Comparison of ENCODE assay signal across 33 cellular contexts in the genomic region with DNA sequence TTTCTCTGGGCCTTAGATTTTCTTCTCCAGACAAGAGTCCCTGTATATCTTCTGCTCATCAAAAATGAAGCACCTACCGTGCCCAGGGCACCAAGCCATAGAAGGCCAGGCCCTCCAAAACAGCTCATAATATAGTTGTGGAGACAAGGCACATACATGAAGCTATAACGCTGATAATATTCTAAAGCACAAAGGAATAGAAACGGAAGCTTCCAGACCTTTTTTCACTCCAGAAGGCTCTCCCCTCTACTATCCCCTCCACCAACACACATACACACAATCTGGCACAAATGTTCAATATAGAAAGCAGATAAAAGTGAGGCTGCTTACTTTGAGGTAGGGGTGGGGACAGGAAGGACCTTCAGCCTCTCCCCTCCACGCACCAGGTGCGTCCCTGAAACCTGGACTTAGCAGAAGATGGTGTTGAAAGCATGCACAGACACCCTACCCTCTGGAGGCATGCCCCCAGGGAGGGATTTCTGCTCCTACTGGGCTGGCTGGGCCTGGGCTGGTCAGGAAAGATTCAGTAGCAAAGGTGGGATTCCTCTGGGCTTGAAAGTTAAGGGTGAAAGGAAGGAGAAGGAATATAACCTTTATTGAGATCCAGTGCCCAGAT. TPM values are rescaled to one million over a fixed set of nuclear protein-coding genes. Genes with fewer than 3 reads are reported as not detected.
A peak's percentile ranks its signal among the peaks of the same experiment; 100 is the strongest.
DNase-seq lines count a peak whose midpoint lies in the region; ATAC-seq, FAIRE-seq and TF ChIP-seq lines count a peak whose summit lies in the region.
"Had no signal": no experiment of that assay in that cellular context is flagged by ENCODE, and none has a peak within 500 bp of the region (broad histone marks: within the 10 kb centered on the region; RNA-seq: fewer than 3 reads in every experiment).

No MANE protein-coding gene starts in this region.

- no peak for TF ChIP-seq CTCF in adrenal gland (IDR thresholded peaks at IDR 0.05)
- TF ChIP-seq CTCF in mucosa of descending colon (IDR thresholded peaks at IDR 0.05) = no peak

- H3K4me1 ChIP-seq in adrenal gland (replicated peaks in 1 of 2) (peaks cover 34 to 38% of the 10 kb centered on the region in 2 donors), mucosa of descending colon (ENCODE audit: low read depth) (peaks cover 46% of the 10 kb centered on the region), small intestine (ENCODE audit: control insufficient read depth in 2 of 2, insufficient read depth in 1 of 2, low read depth in 1 of 2, low read length in 1 of 2) (peaks cover 3 to 25% of the 10 kb centered on the region in 2 donors)
- H3K4me1 ChIP-seq: ascending aorta, BE2C, SJCRH30 had no signal

- peak overlapping the region in 4 of 5 donors; percentile 13 to 85 (median 71) for H3K27ac ChIP-seq in adrenal gland
- H3K27ac ChIP-seq in small intestine (ENCODE audit: low read depth in 1 of 2, low read length in 1 of 2) = peak overlapping the region; percentile 86 to 92
- H3K27ac ChIP-seq: ascending aorta, KMS-11, SJCRH30 had no signal

- H3K9me3 ChIP-seq in adrenal gland (replicated peaks in 1 of 3) (no peaks in the 10 kb centered on the region), mucosa of descending colon (no peaks in the 10 kb centered on the region), small intestine (ENCODE audit: control insufficient read depth, low read depth) (no peaks in the 10 kb centered on the region)
- H3K9me3 ChIP-seq: ascending aorta, BE2C, SJCRH30 had no signal

- DNase-seq in ELF-1 (ENCODE audit: low read depth, low spot score) (peak; percentile 67), adrenal gland (no peak), mucosa of descending colon (no peak), small intestine (peak; percentile 58), DMS53 (lab: John Stamatoyannopoulos, UW) (no peak), NK-92 (lab: John Stamatoyannopoulos, UW; ENCODE audit: unreplicated experiment) (no peak)
- DNase-seq: ACHN; activated CD4-positive, alpha-beta T cell treated with anti-CD3 and anti-CD28 coated beads, Interleukin-2, amount 50 U/mL, for 1 hour; activated CD4-positive, CD25-positive, alpha-beta regulatory T cell; activated gamma-delta T cell; activated naive CD8-positive, alpha-beta T cell treated with anti-CD3 and anti-CD28 coated beads, Interleukin-2, amount 10 ng/mL, durations not matched to agents 7 days and 5 days; activated T-cell treated with anti-CD3 and anti-CD28 coated beads, Interleukin-2, amount 50 U/mL, for 1 hour; BE2C; CD8-positive, alpha-beta T cell; effector CD8-positive, alpha-beta T cell; hypothalamus; left cardiac atrium; NCI-H1436; NCI-H2081; NCI-H345; NCI-H69; nucleus accumbens; SJCRH30; stimulated activated CD4-positive, alpha-beta T cell treated with anti-CD3 and anti-CD28 coated beads, Interleukin-15, amount 100 ng/mL, for 24 hours; stimulated activated CD4-positive, alpha-beta T cell treated with anti-CD3 and anti-CD28 coated beads, Interleukin-4, amount 100 ng/mL, for 4 hours; T-cell had no signal

- ATAC-seq in mucosa of descending colon (peak; percentile 17), GM21576 (IDR thresholded peaks at IDR 0.05; ENCODE audit: unreplicated experiment) (no peak)
- ATAC-seq: CD8-positive, alpha-beta T cell; left cardiac atrium; T-cell had no signal

- 60 to 69% (median 61%) methylated on average over 5 of the region's 5 CpGs for WGBS in adrenal gland, 4 donors
- WGBS in small intestine, 3 donors = 15 to 51% (median 27%) methylated on average over 5 of the region's 5 CpGs

- TF ChIP-seq POLR2A in adrenal gland (IDR thresholded peaks at IDR 0.05) = no peak

- H3K27me3 ChIP-seq in adrenal gland = no peaks in the 10 kb centered on the region
- H3K27me3 ChIP-seq in small intestine (ENCODE audit: control insufficient read depth in 2 of 2, insufficient read depth in 2 of 2, low read length in 2 of 2) = no peaks in the 10 kb centered on the region
- H3K27me3 ChIP-seq: ascending aorta had no signal

- intact Hi-C loops in adrenal gland (cut with DNase I) = no loop called here
- intact Hi-C loops in mucosa of descending colon (cut with DNase I, micrococcal nuclease) = no loop called here

- no peak for FAIRE-seq in small intestine (lab: Jason Lieb, UNC)
- FAIRE-seq: colon, RCC 7860 had no signal

- H3K36me3 ChIP-seq in adrenal gland (replicated peaks in 1 of 2) (no peaks in the 10 kb centered on the region), mucosa of descending colon (ENCODE audit: low read depth) (no peaks in the 10 kb centered on the region), small intestine (ENCODE audit: control insufficient read depth in 2 of 2, insufficient read depth in 2 of 2, low read length in 2 of 2) (no peaks in the 10 kb centered on the region)
- H3K36me3 ChIP-seq: ascending aorta, BE2C, SJCRH30 had no signal

- H3K4me3 ChIP-seq in adrenal gland (no peak overlapping the region), mucosa of descending colon (no peak overlapping the region), small intestine (ENCODE audit: low read depth in 1 of 2, low read length in 2 of 2) (no peak overlapping the region)
- H3K4me3 ChIP-seq: ascending aorta, SJCRH30 had no signal

RNA-seq across cellular contexts. Expression of gene SUPT4H1, which starts 14.1 kb away (rescaled TPM):
- 100 to 1,000 TPM in 2 of 8 donors, 10 to 100 TPM in 6; 65.5 to 118 (median 90.3) TPM for total RNA-seq in adrenal gland
- 100 to 1,000 TPM in 1 of 3 donors, 10 to 100 TPM in 2; 58.6 to 178 (median 60.8) TPM for polyA plus RNA-seq in adrenal gland
- 10 to 100 TPM; 57.9 to 79.5 (median 68.9) TPM for total RNA-seq in mucosa of descending colon
- 10 to 100 TPM; 70.3 to 79.8 (median 79.6) TPM for polyA plus RNA-seq in small intestine

RNA-seq across cellular contexts. Expression of gene TSPOAP1, which starts 37.5 kb away (rescaled TPM):
- total RNA-seq in adrenal gland (10 to 100 TPM in 7 of 8 donors, 1 to 10 TPM in 1; 7.1 to 57.8 (median 22.3) TPM), mucosa of descending colon (10 to 100 TPM in 1 of 3 donors, 1 to 10 TPM in 2; 5.3 to 27.7 (median 8.3) TPM)
- polyA plus RNA-seq in adrenal gland (100 to 1,000 TPM in 1 of 3 donors, 10 to 100 TPM in 1, 1 to 10 TPM in 1; 4.7 to 140 (median 96.6) TPM), small intestine (1 to 10 TPM in 2 of 3 donors, under 1 TPM in 1; 0.89 to 3.1 (median 2.2) TPM)
- total RNA-seq: H4 had no signal

RNA-seq across cellular contexts. Expression of gene RNF43, which starts 51.2 kb away (rescaled TPM):
- 10 to 100 TPM; 10.5 to 30.8 (median 18.5) TPM for total RNA-seq in adrenal gland
- polyA plus RNA-seq in adrenal gland = 1 to 10 TPM; 5.9 to 9.8 (median 7.5) TPM
- total RNA-seq in mucosa of descending colon = 10 to 100 TPM; 24.2 to 68.5 (median 37.7) TPM
- polyA plus RNA-seq in small intestine = 10 to 100 TPM in 1 of 3 donors, 1 to 10 TPM in 2; 3.5 to 25.8 (median 5.6) TPM
- total RNA-seq: SJCRH30, subcutaneous adipose tissue had no signal

Comparison
In these comparisons a context has a peak if more than half of its experiments do, and no peak if none do; other contexts are left out.
1. DNase-seq: peak in ELF-1 (single experiment) and small intestine (single experiment); none in adrenal gland (0 of 7), mucosa of descending colon (0 of 3), DMS53 (single experiment) and NK-92 (single experiment).